In genomic region chr12:110913119-110914056, GRCh38 we compare ENCODE assay signal across 10 cellular contexts. TPM values are rescaled to one million over a fixed set of nuclear protein-coding genes. Genes with fewer than 3 reads are reported as not detected.
DNase-seq lines count a peak whose midpoint lies in the region; ATAC-seq and TF ChIP-seq lines count a peak whose summit lies in the region.
"Had no signal": no experiment of that assay in that cellular context is flagged by ENCODE, and none has a peak within 500 bp of the region (broad histone marks: within the 10 kb centered on the region; RNA-seq: fewer than 3 reads in every experiment).

No MANE protein-coding gene starts in this region.

- H3K36me3 ChIP-seq in mucosa of rectum (ENCODE audit: control insufficient read depth in 2 of 2, insufficient read depth in 2 of 2, low read length in 2 of 2), result no peaks in the 10 kb centered on the region

- TF ChIP-seq CTCF in endothelial cell (IDR thresholded peaks at IDR 0.05; ENCODE audit: unreplicated experiment), result no peak

- no peak overlapping the region for H3K4me3 ChIP-seq in mucosa of rectum (ENCODE audit: low read length in 2 of 2)
- H3K4me3 ChIP-seq: SK-N-MC had no signal

- in situ Hi-C loops in KBM-7 (cut with MboI; ENCODE audit: low pct_unique_long_range_greater_than_20kb, low sequenced_read_pairs), result no loop called here

- H3K27me3 ChIP-seq in mucosa of rectum (ENCODE audit: control insufficient read depth in 2 of 2, insufficient read depth in 2 of 2, low read length in 2 of 2), result no peaks in the 10 kb centered on the region

- no peaks in the 10 kb centered on the region for H3K36me3 Mint-ChIP-seq in endothelial cell (ENCODE audit: low read depth, unreplicated experiment)

- no peaks in the 10 kb centered on the region for H3K4me1 ChIP-seq in mucosa of rectum (ENCODE audit: control insufficient read depth in 2 of 2, insufficient read depth in 2 of 2, low read length in 2 of 2)

- no peak overlapping the region for H3K9ac ChIP-seq in mucosa of rectum (ENCODE audit: low read depth in 1 of 2, low read length in 2 of 2)

- no peak for DNase-seq in endothelial cell (ENCODE audit: low spot score)
- no peak for DNase-seq in KBM-7
- no peak for DNase-seq in SW 1271 (lab: John Stamatoyannopoulos, UW)
- DNase-seq in epidermal melanocyte (ENCODE audit: insufficient read length, low spot score), result no peak
- DNase-seq: NCI-H1092 had no signal

- peak overlapping the region; percentile 26 to 65 for H3K27ac ChIP-seq in mucosa of rectum (ENCODE audit: low read depth in 2 of 2, low read length in 2 of 2)
- H3K27ac ChIP-seq: SK-N-MC had no signal

- H3K9me3 Mint-ChIP-seq in endothelial cell (ENCODE audit: unreplicated experiment), result no peaks in the 10 kb centered on the region

- H3K4me3 Mint-ChIP-seq in endothelial cell (ENCODE audit: unreplicated experiment), result no peak overlapping the region

- ATAC-seq in GM18909 (IDR thresholded peaks at IDR 0.05; ENCODE audit: poor library complexity, unreplicated experiment) (peak; percentile 98), GM21786 (IDR thresholded peaks at IDR 0.05; ENCODE audit: unreplicated experiment) (peak; percentile 99), HG03520 (IDR thresholded peaks at IDR 0.05; ENCODE audit: unreplicated experiment) (peak; percentile 93)

- no peaks in the 10 kb centered on the region for H3K9me3 ChIP-seq in mucosa of rectum (ENCODE audit: control insufficient read depth in 2 of 2, low read length in 2 of 2)

- H3K27ac Mint-ChIP-seq in endothelial cell (ENCODE audit: unreplicated experiment), result no peak overlapping the region

- no peaks in the 10 kb centered on the region for H3K4me1 Mint-ChIP-seq in endothelial cell (ENCODE audit: unreplicated experiment)

- H3K27me3 Mint-ChIP-seq in endothelial cell (ENCODE audit: unreplicated experiment), result peaks cover 7% of the 10 kb centered on the region

RNA-seq across cellular contexts. Expression of gene MYL2, which starts 7.0 kb away (rescaled TPM):
- not detected for total RNA-seq in endothelial cell (ENCODE audit: unreplicated experiment)
